ENCODE assay signal across 8 cellular contexts in the genomic region with DNA sequence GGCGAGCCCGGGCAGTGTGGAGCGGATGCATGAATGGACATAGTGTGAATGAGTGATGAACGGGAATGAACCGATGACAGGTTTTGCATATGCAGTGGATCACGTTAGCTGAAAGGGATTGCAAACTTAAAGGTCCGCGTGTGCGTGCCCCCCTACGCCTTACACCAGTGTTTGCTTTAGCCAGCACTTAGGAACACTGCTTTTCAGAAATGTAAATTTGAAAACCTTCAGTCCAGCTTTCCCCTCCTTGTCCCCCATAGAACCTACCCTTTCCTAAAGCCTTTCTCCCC. TPM values are rescaled to one million over a fixed set of nuclear protein-coding genes. Genes with fewer than 3 reads are reported as not detected.
DNase-seq lines count a peak whose midpoint lies in the region; ATAC-seq and TF ChIP-seq lines count a peak whose summit lies in the region.

No MANE protein-coding gene starts in this region.

- no peak overlapping the region for H3K27ac ChIP-seq in left lung

- H3K27ac Mint-ChIP-seq in Caco-2 (ENCODE audit: unreplicated experiment), result peak overlapping the region; percentile 90
- peak overlapping the region; percentile 98 for H3K27ac Mint-ChIP-seq in activated naive CD8-positive, alpha-beta T cell treated with anti-CD3 and anti-CD28 coated beads, Interleukin-2, amount 10 ng/mL, durations not matched to agents 7 days and 5 days
- peak overlapping the region; percentile 94 for H3K27ac Mint-ChIP-seq in type B pancreatic cell

- POLR2A ChIA-PET in Caco-2 (lab: Charles Lee), result no interaction called here
- POLR2A ChIA-PET in activated naive CD8-positive, alpha-beta T cell treated with anti-CD3 and anti-CD28 coated beads, Interleukin-2, amount 10 ng/mL, durations not matched to agents 7 days and 5 days (lab: Charles Lee), result interaction anchor here (0.6 to 2.8 kb wide), 13 partner anchors 9 to 82 kb away, joined by 3 to 24 read pairs (median 5); partner anchors contain the start of gene CEP78

- no peaks in the 10 kb centered on the region for H3K4me1 ChIP-seq in Caco-2
- peaks cover 12 to 25% of the 10 kb centered on the region in 2 donors for H3K4me1 ChIP-seq in left lung

- no peak for DNase-seq in Caco-2
- DNase-seq in activated naive CD8-positive, alpha-beta T cell treated with anti-CD3 and anti-CD28 coated beads, Interleukin-2, amount 10 ng/mL, durations not matched to agents 7 days and 5 days, result no peak
- no peak for DNase-seq in left lung
- DNase-seq in type B pancreatic cell (ENCODE audit: extremely low spot score, unreplicated experiment), result no peak
- DNase-seq in NCI-H345 treated with DMSO at 0.1 percent for 48 hours (lab: John Stamatoyannopoulos, UW; ENCODE audit: unreplicated experiment), result no peak
- DNase-seq in RPMI8226, result no peak
- DNase-seq in left lobe of liver (ENCODE audit: low spot score), result no peak

- no peaks in the 10 kb centered on the region for H3K27me3 Mint-ChIP-seq in Caco-2 (ENCODE audit: insufficient read depth, unreplicated experiment)
- H3K27me3 Mint-ChIP-seq in activated naive CD8-positive, alpha-beta T cell treated with anti-CD3 and anti-CD28 coated beads, Interleukin-2, amount 10 ng/mL, durations not matched to agents 7 days and 5 days, result no peaks in the 10 kb centered on the region
- no peaks in the 10 kb centered on the region for H3K27me3 Mint-ChIP-seq in type B pancreatic cell

- H3K4me3 ChIP-seq in Caco-2 (ENCODE audit: low read depth, low read length) (peak overlapping the region; percentile 66), left lung (peak overlapping the region; percentile 51 to 63)

- no TSS peak for BruUV-seq in Caco-2 (replicated peaks; lab: Mats Ljungman, UMichigan)

- H3K36me3 Mint-ChIP-seq in Caco-2 (ENCODE audit: insufficient read depth, unreplicated experiment) (peaks cover 28% of the 10 kb centered on the region), type B pancreatic cell (peaks cover 20% of the 10 kb centered on the region)
- H3K36me3 Mint-ChIP-seq in activated naive CD8-positive, alpha-beta T cell treated with anti-CD3 and anti-CD28 coated beads, Interleukin-2, amount 10 ng/mL, durations not matched to agents 7 days and 5 days, result peaks cover 23% of the 10 kb centered on the region

- no peaks in the 10 kb centered on the region for H3K9me3 Mint-ChIP-seq in Caco-2 (ENCODE audit: unreplicated experiment)
- H3K9me3 Mint-ChIP-seq in activated naive CD8-positive, alpha-beta T cell treated with anti-CD3 and anti-CD28 coated beads, Interleukin-2, amount 10 ng/mL, durations not matched to agents 7 days and 5 days, result no peaks in the 10 kb centered on the region
- no peaks in the 10 kb centered on the region for H3K9me3 Mint-ChIP-seq in type B pancreatic cell

- H3K27me3 ChIP-seq in Caco-2 (replicated peaks; ENCODE audit: control insufficient read depth, insufficient read depth, low read length) (no peaks in the 10 kb centered on the region), left lung (peaks cover 4 to 56% of the 10 kb centered on the region in 2 donors)

- H3K4me1 Mint-ChIP-seq in Caco-2 (ENCODE audit: low read depth, unreplicated experiment), result no peaks in the 10 kb centered on the region
- peaks cover 43% of the 10 kb centered on the region for H3K4me1 Mint-ChIP-seq in activated naive CD8-positive, alpha-beta T cell treated with anti-CD3 and anti-CD28 coated beads, Interleukin-2, amount 10 ng/mL, durations not matched to agents 7 days and 5 days
- H3K4me1 Mint-ChIP-seq in type B pancreatic cell (ENCODE audit: unreplicated experiment), result peaks cover 24% of the 10 kb centered on the region

- CTCF ChIA-PET in Caco-2 (lab: Charles Lee), result no interaction called here

- TF ChIP-seq CTCF in Caco-2 (IDR thresholded peaks at IDR 0.05; ENCODE audit: insufficient read depth in 1 of 2, low read depth in 1 of 2, low read length in 1 of 2, severe bottlenecking in 1 of 2, unreplicated experiment in 1 of 2) (no peak), left lung (IDR thresholded peaks at IDR 0.05) (no peak), type B pancreatic cell (conservative IDR thresholded peaks at IDR 0.05) (no peak)

- peak; percentile 34 for ATAC-seq in HG02884 (IDR thresholded peaks at IDR 0.05; ENCODE audit: unreplicated experiment)
- no peak for ATAC-seq in activated naive CD8-positive, alpha-beta T cell treated with anti-CD3 and anti-CD28 coated beads, Interleukin-2, amount 10 ng/mL, durations not matched to agents 7 days and 5 days (ENCODE audit: low read depth)
- no peak for ATAC-seq in left lung
- no peak for ATAC-seq in left lobe of liver

- intact Hi-C loops in Caco-2 (cut with micrococcal nuclease; ENCODE audit: unreplicated experiment), result loop anchor here (5.0 kb wide), 1 partner anchor 35 kb away; no protein-coding TSS in a partner anchor
- intact Hi-C loops in left lung (cut with DNase I), result no loop called here

- peak overlapping the region; percentile 77 for H3K4me3 Mint-ChIP-seq in Caco-2 (ENCODE audit: unreplicated experiment)
- peak overlapping the region; percentile 96 for H3K4me3 Mint-ChIP-seq in activated naive CD8-positive, alpha-beta T cell treated with anti-CD3 and anti-CD28 coated beads, Interleukin-2, amount 10 ng/mL, durations not matched to agents 7 days and 5 days
- peak overlapping the region; percentile 94 for H3K4me3 Mint-ChIP-seq in type B pancreatic cell

- H3K9me3 ChIP-seq in Caco-2 (no peaks in the 10 kb centered on the region), left lung (no peaks in the 10 kb centered on the region)

- H3K36me3 ChIP-seq in Caco-2 (ENCODE audit: control insufficient read depth, insufficient read depth, low read length) (no peaks in the 10 kb centered on the region), left lung (peaks cover 0 to 6% of the 10 kb centered on the region in 2 donors)

RNA-seq across cellular contexts. Expression of gene PSAT1, which starts 0.7 kb away (rescaled TPM):
- 93.6 and 112 TPM in 2 replicates for total RNA-seq in Caco-2 (2022)
- total RNA-seq in activated naive CD8-positive, alpha-beta T cell treated with anti-CD3 and anti-CD28 coated beads, Interleukin-2, amount 10 ng/mL, durations not matched to agents 7 days and 5 days, result 10 to 100 TPM; 71.9 to 78.9 TPM
- total RNA-seq in left lung, result 10 to 100 TPM; 15.9 to 39.4 TPM
- total RNA-seq in type B pancreatic cell (ENCODE audit: low replicate concordance), result 68.9 and 74.2 TPM in 2 replicates
- total RNA-seq in left lobe of liver, result 92.5 TPM
